9 cellular contexts compared by ENCODE assay signal in the genomic region with DNA sequence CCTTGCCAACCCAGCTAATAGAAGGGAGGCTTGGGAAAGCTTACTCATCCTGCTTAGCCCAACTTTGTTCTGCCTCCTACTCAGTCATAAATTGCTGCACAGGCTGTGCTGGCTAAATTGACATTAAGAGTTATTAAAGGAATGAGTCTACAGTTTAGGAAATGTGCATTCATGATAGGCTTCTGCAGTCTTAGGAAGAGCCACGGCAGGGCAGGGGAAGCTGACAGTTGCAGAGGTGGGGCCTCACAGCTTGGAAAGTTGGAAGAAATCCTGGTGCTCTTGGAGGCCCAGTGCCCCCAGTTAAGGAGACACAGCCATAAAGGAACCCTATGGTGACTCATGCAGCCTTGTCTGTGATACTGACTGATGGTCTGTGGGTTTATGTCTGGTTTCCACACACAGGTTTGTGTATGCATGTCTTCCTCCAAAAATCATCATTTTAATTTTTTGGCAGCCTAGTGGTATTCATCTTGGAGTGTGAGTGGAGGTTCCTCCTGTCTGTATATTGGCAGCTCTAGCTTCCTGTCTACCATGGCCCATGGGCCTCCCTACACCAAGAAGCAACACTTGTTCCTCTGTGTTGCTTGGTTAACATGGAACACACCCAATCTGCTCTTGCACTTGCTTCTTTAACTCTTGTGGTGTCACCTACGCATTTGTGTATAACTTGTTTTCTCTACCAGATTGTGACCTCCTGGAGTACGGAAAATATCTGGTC.
DNase-seq lines count a peak whose midpoint lies in the region; ATAC-seq and TF ChIP-seq lines count a peak whose summit lies in the region.
"Had no signal": no experiment of that assay in that cellular context is flagged by ENCODE, and none has a peak within 500 bp of the region (broad histone marks: within the 10 kb centered on the region; RNA-seq: fewer than 3 reads in every experiment).

No MANE protein-coding gene starts in this region.

- no peak for TF ChIP-seq POLR2A in NB4 (IDR thresholded peaks at IDR 0.05; ENCODE audit: extremely low read depth, insufficient read length)

- DNase-seq in Daoy (ENCODE audit: low read depth) (peak; percentile 59), NB4 (ENCODE audit: low read depth) (peak; percentile 44), putamen (ENCODE audit: low spot score) (peak; percentile 77), NCI-H2029 treated with DMSO at 0.1 percent for 48 hours (lab: John Stamatoyannopoulos, UW) (no peak), G401 (ENCODE audit: low spot score) (no peak)
- DNase-seq: activated CD4-positive, alpha-beta T cell treated with anti-CD3 and anti-CD28 coated beads for 48 hours had no signal

- H3K27ac ChIP-seq in cingulate gyrus (ENCODE audit: low read depth, low read length), result peak overlapping the region; percentile 16

- TF ChIP-seq CTCF in NB4 (IDR thresholded peaks at IDR 0.05; ENCODE audit: low read depth, low read length), result no peak

- no peak overlapping the region for H3K4me3 ChIP-seq in NB4 (ENCODE audit: low read depth, low read length)

- in situ Hi-C loops in G401 (cut with HindIII; ENCODE audit: low sequenced_read_pairs), result no loop called here

- ATAC-seq in GM18873 (IDR thresholded peaks at IDR 0.05; ENCODE audit: low FRiP score, unreplicated experiment) (no peak), GM21447 (IDR thresholded peaks at IDR 0.05; ENCODE audit: unreplicated experiment) (no peak)

Comparison
In these comparisons a context has a peak if more than half of its experiments do, and no peak if none do; other contexts are left out.
1. DNase-seq: peak in Daoy (single experiment), NB4 (single experiment) and putamen (single experiment); none in NCI-H2029 treated with DMSO at 0.1 percent for 48 hours (single experiment) and G401 (single experiment).